ENCODE assay signal across 2 cellular contexts in the genomic region with DNA sequence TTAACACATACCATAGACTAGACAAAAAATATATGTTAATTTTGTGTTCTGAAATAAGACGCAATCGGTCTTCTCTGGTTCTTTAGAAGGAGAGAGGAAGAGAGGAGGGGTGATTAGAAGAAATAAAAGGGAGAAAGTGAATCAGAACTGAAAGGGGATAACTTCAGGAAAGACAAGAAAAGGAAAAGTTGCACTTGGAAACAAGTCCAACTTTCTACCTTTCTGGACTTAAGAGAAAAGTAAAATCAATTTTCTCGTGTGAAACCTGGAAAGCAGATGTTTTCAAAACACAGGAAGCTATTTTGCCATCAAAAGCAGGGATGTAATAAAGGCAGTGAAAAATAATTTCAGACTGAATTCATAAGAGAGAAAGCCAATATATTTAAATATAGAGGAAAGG.
TF ChIP-seq lines count a peak whose summit lies in the region.

No MANE protein-coding gene starts in this region.

TF ChIP-seq in HCT116, 20 proteins besides CTCF, POLR2A, EP300 and RAD21 (continued from another document):
- TF ChIP-seq EGR1 (IDR thresholded peaks at IDR 0.05; ENCODE audit: low read depth) (no peak), ZFX (IDR thresholded peaks at IDR 0.05) (no peak), CEBPB (IDR thresholded peaks at IDR 0.05; ENCODE audit: low read depth) (no peak), SRF (IDR thresholded peaks at IDR 0.05; ENCODE audit: low read depth) (no peak), ZBTB33 (IDR thresholded peaks at IDR 0.05; ENCODE audit: extremely low read depth, insufficient replicate concordance, low read length) (no peak), JUND (IDR thresholded peaks at IDR 0.05) (no peak), EZH2 (IDR thresholded peaks at IDR 0.05) (no peak), CBX3 (IDR thresholded peaks at IDR 0.05; ENCODE audit: low read depth) (no peak), SIN3A (IDR thresholded peaks at IDR 0.05; ENCODE audit: low read depth) (no peak)
- TF ChIP-seq, protein P1, sequence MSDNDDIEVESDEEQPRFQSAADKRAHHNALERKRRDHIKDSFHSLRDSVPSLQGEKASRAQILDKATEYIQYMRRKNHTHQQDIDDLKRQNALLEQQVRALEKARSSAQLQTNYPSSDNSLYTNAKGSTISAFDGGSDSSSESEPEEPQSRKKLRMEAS (IDR thresholded peaks at IDR 0.05), result no peak

TF ChIP-seq in WTC11, 78 proteins besides CTCF, POLR2A, EP300 and RAD21 (continued from another document):
- TF ChIP-seq AFF4 (CRISPR knock-in tag; IDR thresholded peaks at IDR 0.05; ENCODE audit: borderline replicate concordance) (no peak), NR2C2 (CRISPR knock-in tag; IDR thresholded peaks at IDR 0.05) (no peak), NFE2L1 (CRISPR knock-in tag; IDR thresholded peaks at IDR 0.05) (no peak), FOXK1 (CRISPR knock-in tag; IDR thresholded peaks at IDR 0.05) (no peak), CREM (CRISPR knock-in tag; IDR thresholded peaks at IDR 0.05) (no peak)
- TF ChIP-seq, protein P2, sequence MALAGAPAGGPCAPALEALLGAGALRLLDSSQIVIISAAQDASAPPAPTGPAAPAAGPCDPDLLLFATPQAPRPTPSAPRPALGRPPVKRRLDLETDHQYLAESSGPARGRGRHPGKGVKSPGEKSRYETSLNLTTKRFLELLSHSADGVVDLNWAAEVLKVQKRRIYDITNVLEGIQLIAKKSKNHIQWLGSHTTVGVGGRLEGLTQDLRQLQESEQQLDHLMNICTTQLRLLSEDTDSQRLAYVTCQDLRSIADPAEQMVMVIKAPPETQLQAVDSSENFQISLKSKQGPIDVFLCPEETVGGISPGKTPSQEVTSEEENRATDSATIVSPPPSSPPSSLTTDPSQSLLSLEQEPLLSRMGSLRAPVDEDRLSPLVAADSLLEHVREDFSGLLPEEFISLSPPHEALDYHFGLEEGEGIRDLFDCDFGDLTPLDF (CRISPR knock-in tag; IDR thresholded peaks at IDR 0.05), result no peak
- TF ChIP-seq, protein P3, sequence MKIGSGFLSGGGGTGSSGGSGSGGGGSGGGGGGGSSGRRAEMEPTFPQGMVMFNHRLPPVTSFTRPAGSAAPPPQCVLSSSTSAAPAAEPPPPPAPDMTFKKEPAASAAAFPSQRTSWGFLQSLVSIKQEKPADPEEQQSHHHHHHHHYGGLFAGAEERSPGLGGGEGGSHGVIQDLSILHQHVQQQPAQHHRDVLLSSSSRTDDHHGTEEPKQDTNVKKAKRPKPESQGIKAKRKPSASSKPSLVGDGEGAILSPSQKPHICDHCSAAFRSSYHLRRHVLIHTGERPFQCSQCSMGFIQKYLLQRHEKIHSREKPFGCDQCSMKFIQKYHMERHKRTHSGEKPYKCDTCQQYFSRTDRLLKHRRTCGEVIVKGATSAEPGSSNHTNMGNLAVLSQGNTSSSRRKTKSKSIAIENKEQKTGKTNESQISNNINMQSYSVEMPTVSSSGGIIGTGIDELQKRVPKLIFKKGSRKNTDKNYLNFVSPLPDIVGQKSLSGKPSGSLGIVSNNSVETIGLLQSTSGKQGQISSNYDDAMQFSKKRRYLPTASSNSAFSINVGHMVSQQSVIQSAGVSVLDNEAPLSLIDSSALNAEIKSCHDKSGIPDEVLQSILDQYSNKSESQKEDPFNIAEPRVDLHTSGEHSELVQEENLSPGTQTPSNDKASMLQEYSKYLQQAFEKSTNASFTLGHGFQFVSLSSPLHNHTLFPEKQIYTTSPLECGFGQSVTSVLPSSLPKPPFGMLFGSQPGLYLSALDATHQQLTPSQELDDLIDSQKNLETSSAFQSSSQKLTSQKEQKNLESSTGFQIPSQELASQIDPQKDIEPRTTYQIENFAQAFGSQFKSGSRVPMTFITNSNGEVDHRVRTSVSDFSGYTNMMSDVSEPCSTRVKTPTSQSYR (CRISPR knock-in tag; IDR thresholded peaks at IDR 0.05), result no peak
TF ChIP-seq in WTC11: peak in this region for 0.
